Comparison of ENCODE assay signal across 32 cellular contexts in genomic region chr7:76126632-76127031, GRCh38.
A peak's percentile ranks its signal among the peaks of the same experiment; 100 is the strongest.
DNase-seq lines count a peak whose midpoint lies in the region; ATAC-seq, FAIRE-seq and TF ChIP-seq lines count a peak whose summit lies in the region.
"Had no signal": no experiment of that assay in that cellular context is flagged by ENCODE, and none has a peak within 500 bp of the region (broad histone marks: within the 10 kb centered on the region; RNA-seq: fewer than 3 reads in every experiment).

No MANE protein-coding gene starts in this region.

- POLR2A ChIA-PET in HepG2 (lab: Yijun Ruan, JAX): interaction anchor here (2.1 to 2.2 kb wide), 2 partner anchors 18 to 79 kb away, joined by 6 to 8 read pairs; partner anchors contain the start of genes MDH2 and STYXL1

- no peaks in the 10 kb centered on the region for H4K20me1 ChIP-seq in HepG2 (ENCODE audit: insufficient read depth, low read length)
- H4K20me1 ChIP-seq: BLaER1; BLaER1 treated with 17β-estradiol and CSF1 and Interleukin-3, amounts not matched to agents 10 nM and 100 nM had no signal

- no peaks in the 10 kb centered on the region for H3K27me3 ChIP-seq in HepG2 (ENCODE audit: control insufficient read depth in 1 of 2, insufficient read depth in 2 of 2, low read length in 2 of 2)
- H3K27me3 ChIP-seq in right lobe of liver: no peaks in the 10 kb centered on the region
- H3K27me3 ChIP-seq: BLaER1; BLaER1 treated with 17β-estradiol and CSF1 and Interleukin-3, amounts not matched to agents 10 nM and 100 nM had no signal

- TF ChIP-seq EP300 in HepG2 (IDR thresholded peaks at IDR 0.05; ENCODE audit: low read depth in 2 of 2, low read length in 2 of 2) (no peak), HepG2 (CRISPR knock-in tag; IDR thresholded peaks at IDR 0.05; ENCODE audit: borderline replicate concordance) (no peak)

- 78% methylated on average over 4 of the region's 4 CpGs for WGBS in HepG2 (ENCODE audit: low lambda C conversion rate)
- 54% methylated on average over 4 of the region's 4 CpGs for WGBS in right lobe of liver (ENCODE audit: insufficient coverage, low coverage, low lambda C conversion rate, missing lambda C conversion rate)

- no peak for TF ChIP-seq RAD21 in HepG2 (CRISPR knock-in tag; IDR thresholded peaks at IDR 0.05)

- H3K27ac ChIP-seq in HepG2 (ENCODE audit: extremely low read length, insufficient read depth, low read length) (no peak overlapping the region), right lobe of liver (peak overlapping the region in 2 of 3 donors; percentile 11 to 24)
- H3K27ac ChIP-seq: 22Rv1; A549; BLaER1; BLaER1 treated with 17β-estradiol and CSF1 and Interleukin-3, amounts not matched to agents 10 nM and 100 nM; C4-2B had no signal

- FAIRE-seq in HepG2 (lab: Jason Lieb, UNC): no peak
- FAIRE-seq: A204.1, A549, D721Med had no signal

- H3K36me3 ChIP-seq in HepG2 (replicated peaks in 1 of 2; ENCODE audit: control insufficient read depth in 1 of 2, insufficient read depth in 2 of 2, low read length in 2 of 2) (no peaks in the 10 kb centered on the region), right lobe of liver (no peaks in the 10 kb centered on the region)
- H3K36me3 ChIP-seq: BE2C; BLaER1; BLaER1 treated with 17β-estradiol and CSF1 and Interleukin-3, amounts not matched to agents 10 nM and 100 nM had no signal

- H3K4me2 ChIP-seq in HepG2 (ENCODE audit: low read depth, low read length): no peak overlapping the region
- H3K4me2 ChIP-seq: A549; BLaER1; BLaER1 treated with 17β-estradiol and CSF1 and Interleukin-3, amounts not matched to agents 10 nM and 100 nM had no signal

- no peaks in the 10 kb centered on the region for H3K79me2 ChIP-seq in HepG2 (ENCODE audit: insufficient read depth, low read length)

- H3K9me3 ChIP-seq in HepG2 (ENCODE audit: low read length) (no peaks in the 10 kb centered on the region), right lobe of liver (no peaks in the 10 kb centered on the region)
- H3K9me3 ChIP-seq: A549; BE2C; BLaER1; BLaER1 treated with 17β-estradiol and CSF1 and Interleukin-3, amounts not matched to agents 10 nM and 100 nM; Caco-2 had no signal

- TF ChIP-seq POLR2A in HepG2 (IDR thresholded peaks at IDR 0.05; ENCODE audit: insufficient read depth in 1 of 2, low read depth in 2 of 2, low read length in 2 of 2): no peak
- TF ChIP-seq POLR2A in right lobe of liver (IDR thresholded peaks at IDR 0.05): no peak

- ATAC-seq in left lobe of liver (peak; percentile 56), HepG2 (no peak), right lobe of liver (peak; percentile 37 to 70 (median 59)), HG03457 (IDR thresholded peaks at IDR 0.05; ENCODE audit: unreplicated experiment) (no peak)
- ATAC-seq: A549; CD8-positive, alpha-beta T cell had no signal

- H3K4me3 ChIP-seq in HepG2 (replicated peaks in 1 of 3; ENCODE audit: insufficient read depth in 1 of 3, low read depth in 2 of 3, low read length in 3 of 3): no peak overlapping the region
- H3K4me3 ChIP-seq in right lobe of liver: no peak overlapping the region
- H3K4me3 ChIP-seq: A549; BLaER1; BLaER1 treated with 17β-estradiol and CSF1 and Interleukin-3, amounts not matched to agents 10 nM and 100 nM had no signal

- intact Hi-C loops in HepG2 (cut with micrococcal nuclease; ENCODE audit: unreplicated experiment) (no loop called here), right lobe of liver (cut with DNase I) (no loop called here)

- H3K4me1 ChIP-seq in HepG2 (ENCODE audit: insufficient read depth, low read length) (peaks cover 72% of the 10 kb centered on the region), right lobe of liver (peaks cover 0 to 22% (median 2%) of the 10 kb centered on the region in 4 donors)
- H3K4me1 ChIP-seq: BE2C, Caco-2 had no signal

- CTCF ChIA-PET in HepG2 (lab: Yijun Ruan, JAX; ENCODE audit: low intra/inter-chr PET ratio, low total read pairs): no interaction called here

- BruUV-seq in HepG2 (replicated peaks; lab: Mats Ljungman, UMichigan): no TSS peak

- no peak overlapping the region for H2AFZ ChIP-seq in HepG2 (ENCODE audit: low read length)

- TF ChIP-seq CTCF in HepG2 (CRISPR knock-in tag; IDR thresholded peaks at IDR 0.05) (no peak), right lobe of liver (IDR thresholded peaks at IDR 0.05) (no peak)

- H3K9ac ChIP-seq in HepG2 (ENCODE audit: insufficient read depth, low read depth, low read length): no peak overlapping the region
- H3K9ac ChIP-seq: BLaER1; BLaER1 treated with 17β-estradiol and CSF1 and Interleukin-3, amounts not matched to agents 10 nM and 100 nM had no signal

- in situ Hi-C loops in HepG2 (cut with HindIII; ENCODE audit: extremely low pct_ligation_motif_present, low pct_unique_long_range_greater_than_20kb): no loop called here

- DNase-seq in left lobe of liver (ENCODE audit: low spot score) (no peak), HepG2 (ENCODE audit: low spot score) (no peak), right lobe of liver (no peak), NCI-H187 treated with DMSO at 0.1 percent for 48 hours (lab: John Stamatoyannopoulos, UW) (no peak), T-helper 2 cell (no peak)
- DNase-seq: 8988T; ACHN; AML-193; BE2C; C1 segment of cervical spinal cord; Caco-2; Calu3; CD4-positive, alpha-beta memory T cell; CD4-positive, alpha-beta T cell; CD4-positive, CD25-positive, alpha-beta regulatory T cell; CD8-positive, alpha-beta memory T cell; CD8-positive, alpha-beta T cell; DMS 273 treated with DMSO at 0.1 percent for 48 hours; DMS153; DMS53; DMS79; DMS79 treated with DMSO at 0.1 percent for 48 hours; DND-41; EL had no signal

TF ChIP-seq in HepG2, 621 proteins besides CTCF, POLR2A, EP300 and RAD21:
- TF ChIP-seq RARG (CRISPR knock-in tag; IDR thresholded peaks at IDR 0.05; ENCODE audit: low read depth) (no peak), ZNF10 (CRISPR knock-in tag; IDR thresholded peaks at IDR 0.05; ENCODE audit: borderline replicate concordance, low read depth) (no peak), TEAD3 (CRISPR knock-in tag; optimal IDR thresholded peaks at IDR 0.05; ENCODE audit: borderline replicate concordance) (no peak), MIXL1 (CRISPR knock-in tag; IDR thresholded peaks at IDR 0.05) (no peak), CEBPG (CRISPR knock-in tag; IDR thresholded peaks at IDR 0.05) (peak; percentile 66), GATAD2A (CRISPR knock-in tag; IDR thresholded peaks at IDR 0.05) (0 out of 2 replicates have a peak, but pooled peaks have one; percentile 27), SP2 (CRISPR knock-in tag; IDR thresholded peaks at IDR 0.05) (no peak), RXRB (CRISPR knock-in tag; IDR thresholded peaks at IDR 0.05; ENCODE audit: borderline replicate concordance) (0 out of 2 replicates have a peak, but pooled peaks have one; percentile 19), MTF1 (CRISPR knock-in tag; IDR thresholded peaks at IDR 0.05) (no peak), CEBPB (IDR thresholded peaks at IDR 0.05; ENCODE audit: borderline replicate concordance, low read depth, low read length) (peak; percentile 75), ZNF260 (CRISPR knock-in tag; IDR thresholded peaks at IDR 0.05; ENCODE audit: borderline replicate concordance, low read depth) (no peak)

Comparison
In these comparisons a context has a peak if more than half of its experiments do, and no peak if none do; other contexts are left out.
1. ATAC-seq: peak in left lobe of liver (single experiment) and right lobe of liver (4 of 4); none in HepG2 (single experiment) and HG03457 (single experiment).